In the genomic region with DNA sequence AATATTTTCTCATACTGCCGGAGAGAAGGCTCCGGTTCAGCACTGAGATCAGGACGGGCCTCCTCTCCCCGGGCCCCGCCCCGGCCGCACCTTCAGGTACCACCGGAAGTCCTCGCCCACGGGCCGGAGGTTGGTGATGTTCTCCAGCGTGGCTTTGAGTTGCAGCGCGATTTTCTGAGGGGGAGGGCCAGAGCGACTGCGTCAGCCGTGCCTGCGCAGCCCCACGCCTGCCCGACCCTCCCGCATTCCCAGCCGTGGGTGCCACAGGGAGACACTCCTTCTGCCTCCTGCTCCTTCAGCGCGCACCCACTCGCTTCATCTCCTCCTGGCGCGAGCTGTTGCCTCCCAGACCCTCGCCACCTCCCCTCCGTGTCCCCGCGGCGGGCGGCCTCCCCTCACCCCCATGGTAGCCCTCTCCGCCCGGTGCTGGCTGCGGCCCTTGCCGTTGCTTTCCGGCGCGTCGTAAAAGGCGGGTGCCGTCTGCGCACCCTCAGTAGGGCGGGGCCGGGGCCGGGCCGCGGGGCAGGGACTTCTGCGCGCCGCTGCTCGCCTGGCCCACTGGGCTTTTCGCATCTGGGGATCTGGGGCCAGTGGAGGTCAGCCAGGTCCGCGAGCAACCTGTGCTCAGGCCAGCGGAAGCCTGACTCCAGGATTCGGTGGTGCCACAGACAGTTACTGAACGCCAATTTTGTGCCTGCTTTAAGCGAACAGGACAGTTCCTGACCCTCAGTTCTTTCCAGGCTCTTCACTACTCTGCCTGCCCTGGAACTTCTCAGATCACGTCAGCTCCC, we compare ENCODE assay signal across 8 cellular contexts. TPM values are rescaled to one million over a fixed set of nuclear protein-coding genes. Genes with fewer than 3 reads are reported as not detected.
DNase-seq lines count a peak whose midpoint lies in the region; ATAC-seq and TF ChIP-seq lines count a peak whose summit lies in the region.

A gene (minus strand): TSS at position 464 of the 791 bp plus-strand sequence. CDS start 59 bp downstream, at position 405.

- peaks cover 21% of the 10 kb centered on the region for H3K9me1 ChIP-seq in IMR-90 (ENCODE audit: insufficient read depth, low read length)

- peak within 1 kb of the TSS; percentile 99 for H3K14ac ChIP-seq in IMR-90 (replicated peaks; ENCODE audit: low read depth, low read length)

- TF ChIP-seq CTCF in IMR-90 (conservative IDR thresholded peaks at IDR 0.05; ENCODE audit: low read depth, low read length), result no peak

- H3K23ac ChIP-seq in IMR-90 (ENCODE audit: low read depth, low read length), result peak within 1 kb of the TSS; percentile 98

- peaks cover 18% of the 10 kb centered on the region for H3K36me3 ChIP-seq in IMR-90 (ENCODE audit: control insufficient read depth, insufficient read depth, low read length)

- peak within 1 kb of the TSS; percentile 89 for H3K56ac ChIP-seq in IMR-90 (ENCODE audit: extremely low read depth, insufficient read depth, low read length)

- H4K5ac ChIP-seq in IMR-90 (ENCODE audit: low read depth, low read length), result peak within 1 kb of the TSS; percentile 100

- H3K18ac ChIP-seq in IMR-90 (ENCODE audit: low read depth, low read length), result peak within 1 kb of the TSS; percentile 99

- no peaks in the 10 kb centered on the region for H3K27me3 ChIP-seq in IMR-90 (ENCODE audit: control insufficient read depth, insufficient read depth, low read length)

- H3K79me1 ChIP-seq in IMR-90 (ENCODE audit: low read depth in 1 of 2, low read length in 2 of 2), result peaks cover 19 to 36% of the 10 kb centered on the region in 2 experiments

- peak within 1 kb of the TSS; percentile 98 for H4K91ac ChIP-seq in IMR-90 (ENCODE audit: insufficient read depth, low read depth, low read length)

- no peak for TF ChIP-seq RAD21 in IMR-90 (IDR thresholded peaks at IDR 0.05; ENCODE audit: low read length)

- dilution Hi-C loops in IMR-90 (cut with HindIII; ENCODE audit: low sequenced_read_pairs, unreplicated experiment), result no loop called here

- peak within 1 kb of the TSS; percentile 99 for H3K4ac ChIP-seq in IMR-90 (ENCODE audit: low read depth, low read length)

- in situ Hi-C loops in IMR-90 (cut with MboI; ENCODE audit: low sequenced_read_pairs), result no loop called here

- H2BK15ac ChIP-seq in IMR-90 (ENCODE audit: low read depth, low read length), result peak within 1 kb of the TSS; percentile 88; the same call in 1 of the 3 replicates

- peak; percentile 92 for ATAC-seq in GM21528 (IDR thresholded peaks at IDR 0.05; ENCODE audit: low FRiP score, unreplicated experiment)
- peak; percentile 98 for ATAC-seq in IMR-90 (ENCODE audit: low read depth)

- peaks cover 8% of the 10 kb centered on the region for H3K4me1 ChIP-seq in IMR-90 (ENCODE audit: control insufficient read depth, insufficient read depth, low read length)

- H2BK5ac ChIP-seq in IMR-90 (ENCODE audit: low read depth, low read length, poor library complexity, severe bottlenecking), result peak within 1 kb of the TSS; percentile 100

- peak; percentile 95 for TF ChIP-seq POLR2A in IMR-90 (IDR thresholded peaks at IDR 0.05; ENCODE audit: low read depth, low read length)

- H3K27ac ChIP-seq in IMR-90 (ENCODE audit: insufficient read depth, low read length) (peak within 1 kb of the TSS; percentile 100), epithelial cell of prostate (peak within 1 kb of the TSS; percentile 89)

- H2AK5ac ChIP-seq in IMR-90 (ENCODE audit: low read depth, low read length), result peak within 1 kb of the TSS; percentile 98

- peak within 1 kb of the TSS; percentile 100 for H3K9ac ChIP-seq in IMR-90 (ENCODE audit: low read depth, low read length)

- intact Hi-C loops in IMR-90 (cut with micrococcal nuclease), result no loop called here

- H3K9me3 ChIP-seq in IMR-90 (ENCODE audit: control insufficient read depth, insufficient read depth, low read length), result no peaks in the 10 kb centered on the region

- peak within 1 kb of the TSS; percentile 99 for H3K4me2 ChIP-seq in IMR-90 (ENCODE audit: low read depth, low read length)

- H2AK9ac ChIP-seq in IMR-90 (replicated peaks; ENCODE audit: low read depth, low read length, poor library complexity), result peak within 1 kb of the TSS; percentile 98

- H2BK20ac ChIP-seq in IMR-90 (ENCODE audit: low read depth, low read length), result peak within 1 kb of the TSS; percentile 8; the same call in 1 of the 2 replicates

- CTCF ChIA-PET in IMR-90 (lab: Yijun Ruan, JAX), result interaction anchor here (0.5 kb wide), 1 partner anchor 1262 kb away, joined by 3 read pairs; no protein-coding TSS in a partner anchor

- peak within 1 kb of the TSS; percentile 98 for H3K4me3 ChIP-seq in IMR-90 (ENCODE audit: insufficient read depth, low read depth, low read length)

- H4K8ac ChIP-seq in IMR-90 (ENCODE audit: low read depth in 2 of 2, low read length in 2 of 2), result peak within 1 kb of the TSS; percentile 97 to 100

- peak within 1 kb of the TSS; percentile 99 for H2AFZ ChIP-seq in IMR-90 (replicated peaks; ENCODE audit: low read length, poor library complexity)

- 0% methylated on average over 21 of the region's 61 CpGs; no CpG with 5 or more reads in 1 of the 2 experiments for WGBS in IMR-90 (ENCODE audit: extremely low coverage in 2 of 2, insufficient read length in 1 of 2), 2 experiments

- DNase-seq in DMS 273 (lab: John Stamatoyannopoulos, UW; ENCODE audit: unreplicated experiment) (peak; percentile 97), IMR-90 (peak; percentile 88), OCI-M1 (lab: John Stamatoyannopoulos, UW) (peak; percentile 93), activated T-cell treated with anti-CD3 and anti-CD28 coated beads for 48 hours (ENCODE audit: low read depth) (peak; percentile 94), epithelial cell of prostate (ENCODE audit: low read depth, low spot score) (peak; percentile 73), mucosa of gallbladder (ENCODE audit: low spot score) (peak; percentile 95)
- peak; percentile 84 to 89 for DNase-seq in stimulated activated CD8-positive, alpha-beta memory T cell treated with anti-CD3 and anti-CD28 coated beads, Interleukin-4, amount 100 ng/mL, for 4 hours (ENCODE audit: low read depth in 2 of 2, low spot score in 1 of 2)

- peak within 1 kb of the TSS; percentile 88 for H2BK120ac ChIP-seq in IMR-90 (ENCODE audit: low read depth, low read length)

- no TSS peak for BruUV-seq in IMR-90 (replicated peaks; lab: Mats Ljungman, UMichigan)

- POLR2A ChIA-PET in IMR-90 (lab: Charles Lee; ENCODE audit: unreplicated experiment), result no interaction called here

- H4K20me1 ChIP-seq in IMR-90 (ENCODE audit: insufficient read depth, low read length), result no peaks in the 10 kb centered on the region

TF ChIP-seq in IMR-90, 13 proteins besides CTCF, POLR2A, EP300 and RAD21:
- TF ChIP-seq SMC3 (IDR thresholded peaks at IDR 0.05; ENCODE audit: low read depth, low read length) (0 out of 2 replicates have a peak, but pooled peaks have one; percentile 5), BHLHE40 (IDR thresholded peaks at IDR 0.05; ENCODE audit: low read depth, low read length) (0 out of 2 replicates have a peak, but pooled peaks have one; percentile 16), MXI1 (IDR thresholded peaks at IDR 0.05; ENCODE audit: borderline replicate concordance, low read depth, low read length) (peak; percentile 63), MAZ (IDR thresholded peaks at IDR 0.05; ENCODE audit: borderline replicate concordance, low read depth, low read length) (peak; percentile 87; the same call in 1 of the 2 replicates)
- TF ChIP-seq, protein P1, sequence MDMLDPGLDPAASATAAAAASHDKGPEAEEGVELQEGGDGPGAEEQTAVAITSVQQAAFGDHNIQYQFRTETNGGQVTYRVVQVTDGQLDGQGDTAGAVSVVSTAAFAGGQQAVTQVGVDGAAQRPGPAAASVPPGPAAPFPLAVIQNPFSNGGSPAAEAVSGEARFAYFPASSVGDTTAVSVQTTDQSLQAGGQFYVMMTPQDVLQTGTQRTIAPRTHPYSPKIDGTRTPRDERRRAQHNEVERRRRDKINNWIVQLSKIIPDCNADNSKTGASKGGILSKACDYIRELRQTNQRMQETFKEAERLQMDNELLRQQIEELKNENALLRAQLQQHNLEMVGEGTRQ (IDR thresholded peaks at IDR 0.05; ENCODE audit: low read depth, low read length), result no peak

RNA-seq across cellular contexts. Expression of the gene that starts here (rescaled TPM):
- total RNA-seq in IMR-90 (2012; rRNA removed) (37.5 and 41.0 TPM in 2 replicates), mucosa of gallbladder (56.7 TPM)
- 55.5 and 58.9 TPM in 2 replicates for polyA plus RNA-seq in IMR-90 (2012; rRNA removed)
- polyA plus RNA-seq in IMR-90 (2012; cell fraction: cytosol; rRNA removed), result 29.8 and 38.7 TPM in 2 replicates
- polyA plus RNA-seq in IMR-90 (2012; cell fraction: nucleus; rRNA removed; ENCODE audit: low replicate concordance), result 40.0 and 112 TPM in 2 replicates

Comparison
In these comparisons a context has a peak if more than half of its experiments do, and no peak if none do; other contexts are left out.
1. Peak in every context shown above with its lines: DNase-seq, ATAC-seq, H3K4me3 ChIP-seq and H3K27ac ChIP-seq.